ENCODE assay signal across 1 cellular context in the genomic region with DNA sequence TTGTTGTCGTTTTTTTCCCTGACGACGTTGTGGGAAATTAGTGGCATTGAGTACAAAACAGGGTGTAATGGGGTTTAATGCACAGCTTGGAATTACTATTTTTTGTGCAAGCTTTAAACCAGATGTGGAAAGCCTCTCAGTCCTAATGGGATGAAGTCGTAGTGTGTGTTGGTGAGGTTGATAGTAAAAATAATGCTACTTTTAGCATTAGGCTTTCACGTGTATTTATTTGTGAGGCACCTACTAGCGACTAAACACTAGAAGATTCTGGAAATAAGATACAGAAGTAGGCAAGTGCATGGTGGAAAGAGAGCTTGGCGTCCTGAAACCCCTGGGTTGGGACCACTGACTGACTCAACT.
TF ChIP-seq lines count a peak whose summit lies in the region.

No MANE protein-coding gene starts in this region.

TF ChIP-seq in WTC11, 78 proteins besides CTCF, POLR2A, EP300 and RAD21 (continued from another document):
- TF ChIP-seq, protein P1, sequence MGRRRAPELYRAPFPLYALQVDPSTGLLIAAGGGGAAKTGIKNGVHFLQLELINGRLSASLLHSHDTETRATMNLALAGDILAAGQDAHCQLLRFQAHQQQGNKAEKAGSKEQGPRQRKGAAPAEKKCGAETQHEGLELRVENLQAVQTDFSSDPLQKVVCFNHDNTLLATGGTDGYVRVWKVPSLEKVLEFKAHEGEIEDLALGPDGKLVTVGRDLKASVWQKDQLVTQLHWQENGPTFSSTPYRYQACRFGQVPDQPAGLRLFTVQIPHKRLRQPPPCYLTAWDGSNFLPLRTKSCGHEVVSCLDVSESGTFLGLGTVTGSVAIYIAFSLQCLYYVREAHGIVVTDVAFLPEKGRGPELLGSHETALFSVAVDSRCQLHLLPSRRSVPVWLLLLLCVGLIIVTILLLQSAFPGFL (CRISPR knock-in tag; IDR thresholded peaks at IDR 0.05; ENCODE audit: borderline replicate concordance), result no peak
- TF ChIP-seq, protein P2, sequence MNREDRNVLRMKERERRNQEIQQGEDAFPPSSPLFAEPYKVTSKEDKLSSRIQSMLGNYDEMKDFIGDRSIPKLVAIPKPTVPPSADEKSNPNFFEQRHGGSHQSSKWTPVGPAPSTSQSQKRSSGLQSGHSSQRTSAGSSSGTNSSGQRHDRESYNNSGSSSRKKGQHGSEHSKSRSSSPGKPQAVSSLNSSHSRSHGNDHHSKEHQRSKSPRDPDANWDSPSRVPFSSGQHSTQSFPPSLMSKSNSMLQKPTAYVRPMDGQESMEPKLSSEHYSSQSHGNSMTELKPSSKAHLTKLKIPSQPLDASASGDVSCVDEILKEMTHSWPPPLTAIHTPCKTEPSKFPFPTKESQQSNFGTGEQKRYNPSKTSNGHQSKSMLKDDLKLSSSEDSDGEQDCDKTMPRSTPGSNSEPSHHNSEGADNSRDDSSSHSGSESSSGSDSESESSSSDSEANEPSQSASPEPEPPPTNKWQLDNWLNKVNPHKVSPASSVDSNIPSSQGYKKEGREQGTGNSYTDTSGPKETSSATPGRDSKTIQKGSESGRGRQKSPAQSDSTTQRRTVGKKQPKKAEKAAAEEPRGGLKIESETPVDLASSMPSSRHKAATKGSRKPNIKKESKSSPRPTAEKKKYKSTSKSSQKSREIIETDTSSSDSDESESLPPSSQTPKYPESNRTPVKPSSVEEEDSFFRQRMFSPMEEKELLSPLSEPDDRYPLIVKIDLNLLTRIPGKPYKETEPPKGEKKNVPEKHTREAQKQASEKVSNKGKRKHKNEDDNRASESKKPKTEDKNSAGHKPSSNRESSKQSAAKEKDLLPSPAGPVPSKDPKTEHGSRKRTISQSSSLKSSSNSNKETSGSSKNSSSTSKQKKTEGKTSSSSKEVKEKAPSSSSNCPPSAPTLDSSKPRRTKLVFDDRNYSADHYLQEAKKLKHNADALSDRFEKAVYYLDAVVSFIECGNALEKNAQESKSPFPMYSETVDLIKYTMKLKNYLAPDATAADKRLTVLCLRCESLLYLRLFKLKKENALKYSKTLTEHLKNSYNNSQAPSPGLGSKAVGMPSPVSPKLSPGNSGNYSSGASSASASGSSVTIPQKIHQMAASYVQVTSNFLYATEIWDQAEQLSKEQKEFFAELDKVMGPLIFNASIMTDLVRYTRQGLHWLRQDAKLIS (CRISPR knock-in tag; IDR thresholded peaks at IDR 0.05; ENCODE audit: borderline replicate concordance), result no peak
- TF ChIP-seq KAT7 (CRISPR knock-in tag; IDR thresholded peaks at IDR 0.05; ENCODE audit: borderline replicate concordance) (no peak), EMX1 (CRISPR knock-in tag; IDR thresholded peaks at IDR 0.05) (no peak), GABPB1 (CRISPR knock-in tag; IDR thresholded peaks at IDR 0.05) (no peak), ATF3 (CRISPR knock-in tag; conservative IDR thresholded peaks at IDR 0.05) (no peak), AR (CRISPR knock-in tag; IDR thresholded peaks at IDR 0.05) (no peak), ZNF416 (CRISPR knock-in tag; IDR thresholded peaks at IDR 0.05) (no peak), SMAD4 (CRISPR knock-in tag; IDR thresholded peaks at IDR 0.05) (no peak), MLX (CRISPR knock-in tag; IDR thresholded peaks at IDR 0.05) (no peak), TCF7 (CRISPR knock-in tag; IDR thresholded peaks at IDR 0.05; ENCODE audit: low read depth) (no peak)
- TF ChIP-seq, protein P3, sequence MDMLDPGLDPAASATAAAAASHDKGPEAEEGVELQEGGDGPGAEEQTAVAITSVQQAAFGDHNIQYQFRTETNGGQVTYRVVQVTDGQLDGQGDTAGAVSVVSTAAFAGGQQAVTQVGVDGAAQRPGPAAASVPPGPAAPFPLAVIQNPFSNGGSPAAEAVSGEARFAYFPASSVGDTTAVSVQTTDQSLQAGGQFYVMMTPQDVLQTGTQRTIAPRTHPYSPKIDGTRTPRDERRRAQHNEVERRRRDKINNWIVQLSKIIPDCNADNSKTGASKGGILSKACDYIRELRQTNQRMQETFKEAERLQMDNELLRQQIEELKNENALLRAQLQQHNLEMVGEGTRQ (CRISPR knock-in tag; IDR thresholded peaks at IDR 0.05), result no peak
